Comparison of ENCODE assay signal across 13 cellular contexts in genomic region chr11:101003468-101003867, GRCh38.
DNase-seq lines count a peak whose midpoint lies in the region; ATAC-seq, FAIRE-seq and TF ChIP-seq lines count a peak whose summit lies in the region.
"Had no signal": no experiment of that assay in that cellular context is flagged by ENCODE, and none has a peak within 500 bp of the region (broad histone marks: within the 10 kb centered on the region; RNA-seq: fewer than 3 reads in every experiment).

No MANE protein-coding gene starts in this region.

- WGBS in transverse colon (ENCODE audit: low coverage in 1 of 2), 2 donors, result 93% methylated on average over 4 of the region's 4 CpGs; no CpG with 5 or more reads in 1 of the 2 donors
- 54 to 62% methylated on average over 4 of the region's 4 CpGs for WGBS in pancreas, 2 donors
- WGBS in gastroesophageal sphincter (ENCODE audit: low coverage in 1 of 2), 2 donors, result 82 to 83% methylated on average over 2 to 3 of the region's 4 CpGs

- H3K36me3 ChIP-seq in SJCRH30 (no peaks in the 10 kb centered on the region), transverse colon (no peaks in the 10 kb centered on the region), pancreas (no peaks in the 10 kb centered on the region), gastroesophageal sphincter (no peaks in the 10 kb centered on the region)
- H3K36me3 ChIP-seq: prostate gland had no signal

- H3K4me1 ChIP-seq in SJCRH30, result no peaks in the 10 kb centered on the region
- no peaks in the 10 kb centered on the region for H3K4me1 ChIP-seq in transverse colon
- H3K4me1 ChIP-seq in pancreas, result no peaks in the 10 kb centered on the region
- H3K4me1 ChIP-seq in gastroesophageal sphincter, result no peaks in the 10 kb centered on the region
- H3K4me1 ChIP-seq: prostate gland had no signal

- no peaks in the 10 kb centered on the region for H3K9me3 ChIP-seq in SJCRH30 (replicated peaks)
- no peaks in the 10 kb centered on the region for H3K9me3 ChIP-seq in transverse colon
- H3K9me3 ChIP-seq in pancreas, result no peaks in the 10 kb centered on the region
- H3K9me3 ChIP-seq in gastroesophageal sphincter, result no peaks in the 10 kb centered on the region
- H3K9me3 ChIP-seq: prostate gland had no signal

- DNase-seq in AG09319 (ENCODE audit: extremely low read depth, low read depth) (no peak), SJCRH30 (peak; percentile 8 to 42), transverse colon (no peak), pancreas (no peak), putamen (ENCODE audit: low spot score) (no peak)
- DNase-seq: activated effector memory CD4-positive, alpha-beta T cell treated with anti-CD3 and anti-CD28 coated beads, Interleukin-2, amount 50 U/mL, for 16 hours; CD4-positive, CD25-positive, alpha-beta regulatory T cell; dorsolateral prefrontal cortex had no signal

- FAIRE-seq in pancreas (lab: Jason Lieb, UNC), result no peak
- FAIRE-seq: islet of Langerhans had no signal

- TF ChIP-seq CTCF in AG09319 (IDR thresholded peaks at IDR 0.05; ENCODE audit: low read depth, low read length) (peak; percentile 2), transverse colon (IDR thresholded peaks at IDR 0.05) (no peak), pancreas (IDR thresholded peaks at IDR 0.05) (no peak), gastroesophageal sphincter (IDR thresholded peaks at IDR 0.05) (no peak)

- intact Hi-C loops in transverse colon (cut with DNase I; ENCODE audit: low total_unique reads), result no loop called here
- intact Hi-C loops in pancreas (cut with DNase I), result no loop called here

- H3K27me3 ChIP-seq in SJCRH30 (no peaks in the 10 kb centered on the region), transverse colon (no peaks in the 10 kb centered on the region), pancreas (no peaks in the 10 kb centered on the region), gastroesophageal sphincter (no peaks in the 10 kb centered on the region)

- H3K4me3 ChIP-seq in SJCRH30, result no peak overlapping the region
- H3K4me3 ChIP-seq in transverse colon, result no peak overlapping the region
- no peak overlapping the region for H3K4me3 ChIP-seq in pancreas
- no peak overlapping the region for H3K4me3 ChIP-seq in gastroesophageal sphincter
- H3K4me3 ChIP-seq: dorsolateral prefrontal cortex, prostate gland had no signal

- TF ChIP-seq POLR2A in transverse colon (IDR thresholded peaks at IDR 0.05), result no peak
- TF ChIP-seq POLR2A in gastroesophageal sphincter (IDR thresholded peaks at IDR 0.05), result no peak

- TF ChIP-seq EP300 in transverse colon (IDR thresholded peaks at IDR 0.05; ENCODE audit: low read depth) (no peak), gastroesophageal sphincter (IDR thresholded peaks at IDR 0.05) (no peak)

- in situ Hi-C loops in transverse colon (cut with MboI; ENCODE audit: low pct_ligation_motif_present in 1 of 4, low pct_unique_long_range_greater_than_20kb in 1 of 4, low sequenced_read_pairs in 3 of 4), result no loop called here

- H3K27ac ChIP-seq in SJCRH30 (no peak overlapping the region), transverse colon (no peak overlapping the region), pancreas (no peak overlapping the region), gastroesophageal sphincter (no peak overlapping the region)
- H3K27ac ChIP-seq: dorsolateral prefrontal cortex, prostate gland had no signal

- ATAC-seq in GM18870 (IDR thresholded peaks at IDR 0.05; ENCODE audit: unreplicated experiment) (peak; percentile 75), HG03342 (IDR thresholded peaks at IDR 0.05; ENCODE audit: unreplicated experiment) (peak; percentile 57), pancreas (no peak), gastroesophageal sphincter (no peak)

Comparison
In these comparisons a context has a peak if more than half of its experiments do, and no peak if none do; other contexts are left out.
1. DNase-seq: peak in SJCRH30 (2 of 2); none in AG09319 (single experiment), transverse colon (single experiment), pancreas (0 of 6) and putamen (single experiment).
2. ATAC-seq: peak in GM18870 (single experiment) and HG03342 (single experiment); none in pancreas (0 of 4) and gastroesophageal sphincter (single experiment).